8 cellular contexts compared by ENCODE assay signal in genomic region chr15:51094606-51095569, GRCh38. TPM values are rescaled to one million over a fixed set of nuclear protein-coding genes. Genes with fewer than 3 reads are reported as not detected.
A peak's percentile ranks its signal among the peaks of the same experiment; 100 is the strongest.
DNase-seq lines count a peak whose midpoint lies in the region; ATAC-seq and TF ChIP-seq lines count a peak whose summit lies in the region.

TNFAIP8L3 (minus strand) TSS chr15:51094906; CDS start chr15:51094595, 311 bp downstream.

- POLR2A ChIA-PET in naive thymus-derived CD8-positive, alpha-beta T cell (lab: Charles Lee) = no interaction called here

- H3K27me3 Mint-ChIP-seq in naive thymus-derived CD8-positive, alpha-beta T cell = peaks cover 40 to 76% (median 58%) of the 10 kb centered on the region in 5 donors

- no peaks in the 10 kb centered on the region for H3K9me3 Mint-ChIP-seq in naive thymus-derived CD8-positive, alpha-beta T cell

- TF ChIP-seq CTCF in GM20000 (IDR thresholded peaks at IDR 0.05; ENCODE audit: extremely low read depth, missing control alignments) = no peak

- H3K36me3 ChIP-seq in esophagus (ENCODE audit: control insufficient read depth in 2 of 2, insufficient read depth in 2 of 2, low read length in 1 of 2) = no peaks in the 10 kb centered on the region

- H3K4me3 ChIP-seq in esophagus (ENCODE audit: low read depth in 1 of 2, low read length in 2 of 2) = peak within 1 kb of the TSS; percentile 63 to 69

- DNase-seq in GM20000 (ENCODE audit: low spot score) (peak; percentile 58), NCI-H774 (lab: John Stamatoyannopoulos, UW) (peak; percentile 27), T1000 (lab: John Stamatoyannopoulos, UW) (no peak)
- no peak for DNase-seq in naive thymus-derived CD8-positive, alpha-beta T cell

- no peaks in the 10 kb centered on the region for H3K27me3 ChIP-seq in esophagus (ENCODE audit: control insufficient read depth in 1 of 2, insufficient read depth in 2 of 2, low read length in 2 of 2)

- H3K36me3 Mint-ChIP-seq in naive thymus-derived CD8-positive, alpha-beta T cell = peaks cover 0 to 2% (median 0%) of the 10 kb centered on the region in 3 donors

- H3K9me3 ChIP-seq in esophagus (ENCODE audit: control insufficient read depth in 2 of 2, insufficient read depth in 1 of 2, low read depth in 1 of 2, low read length in 1 of 2) = no peaks in the 10 kb centered on the region

- ATAC-seq in naive thymus-derived CD8-positive, alpha-beta T cell = peak in 1 of 2 donors; percentile 17
- ATAC-seq in GM18511 (IDR thresholded peaks at IDR 0.05; ENCODE audit: unreplicated experiment) (no peak), HG03457 (IDR thresholded peaks at IDR 0.05; ENCODE audit: unreplicated experiment) (no peak), HG02678 (IDR thresholded peaks at IDR 0.05; ENCODE audit: unreplicated experiment) (no peak)

- H3K27ac ChIP-seq in esophagus (ENCODE audit: low read depth in 2 of 2, low read length in 1 of 2) = peak within 1 kb of the TSS; percentile 71 to 75

- peak within 1 kb of the TSS in 8 of 10 donors; percentile 30 to 75 (median 57) for H3K4me3 Mint-ChIP-seq in naive thymus-derived CD8-positive, alpha-beta T cell

- peaks cover 1 to 13% (median 8%) of the 10 kb centered on the region in 4 donors for H3K4me1 Mint-ChIP-seq in naive thymus-derived CD8-positive, alpha-beta T cell

- peaks cover 3 to 5% of the 10 kb centered on the region in 2 donors for H3K4me1 ChIP-seq in esophagus (ENCODE audit: control insufficient read depth in 2 of 2, insufficient read depth in 2 of 2, low read length in 1 of 2)

- 2% methylated on average over 84 to 98 of the region's 98 CpGs for WGBS in esophagus, 2 donors

- H3K27ac Mint-ChIP-seq in naive thymus-derived CD8-positive, alpha-beta T cell = peak within 1 kb of the TSS in 1 of 10 donors; percentile 11

RNA-seq across cellular contexts. Expression of gene TNFAIP8L3, which starts in this region (rescaled TPM):
- 1 to 10 TPM; 9.0 to 9.3 TPM for polyA plus RNA-seq in esophagus
- not detected for total RNA-seq in naive thymus-derived CD8-positive, alpha-beta T cell
- not detected for polyA plus RNA-seq in naive thymus-derived CD8-positive, alpha-beta T cell

Comparison
In these comparisons a context has a peak if more than half of its experiments do, and no peak if none do; other contexts are left out.
1. RNA of gene TNFAIP8L3 (polyA plus RNA-seq): 9.0 to 9.3 TPM in esophagus; not detected in naive thymus-derived CD8-positive, alpha-beta T cell; every median in the first group is over 4 times any median in the second.
2. DNase-seq: peak in GM20000 (single experiment) and NCI-H774 (single experiment); none in naive thymus-derived CD8-positive, alpha-beta T cell (0 of 10) and T1000 (single experiment).